27 cellular contexts compared by ENCODE assay signal in genomic region chr7:52091101-52091500, GRCh38.
"Had no signal": no experiment of that assay in that cellular context is flagged by ENCODE, and none has a peak within 500 bp of the region (broad histone marks: within the 10 kb centered on the region; RNA-seq: fewer than 3 reads in every experiment).

No MANE protein-coding gene starts in this region.

- FAIRE-seq: keratinocyte had no signal

- H3K9me3 ChIP-seq: left lung, lower lobe of right lung, ovary, right atrium auricular region, right lobe of liver, stomach, testis, thyroid gland, transverse colon, upper lobe of left lung, vagina had no signal

- ATAC-seq: left cardiac atrium; left lung; lower lobe of right lung; naive thymus-derived CD8-positive, alpha-beta T cell; right lobe of liver; stimulated activated naive B cell treated with anti-CD40 and anti-IgM and Interleukin-4, amounts not matched to agents 10 μg/mL and 1 μg/mL and 100 μg/mL, for 72 hours; stimulated activated naive CD8-positive, alpha-beta T cell treated with anti-CD3 and anti-CD28 coated beads, Interleukin-15, Interleukin-2, amounts not matched to agents 100 U/mL and 50 U/mL, for 24 hours had no signal

- H3K36me3 Mint-ChIP-seq: naive thymus-derived CD8-positive, alpha-beta T cell; stimulated activated naive B cell treated with anti-CD40 and anti-IgM and Interleukin-4, amounts not matched to agents 10 μg/mL and 1 μg/mL and 100 μg/mL, for 72 hours had no signal

- H3K27me3 ChIP-seq: ovary, right atrium auricular region, right lobe of liver, testis, thyroid gland, transverse colon, upper lobe of left lung, vagina had no signal

- H3K4me1 Mint-ChIP-seq: stimulated activated naive B cell treated with anti-CD40 and anti-IgM and Interleukin-4, amounts not matched to agents 10 μg/mL and 1 μg/mL and 100 μg/mL, for 72 hours had no signal

- H3K27ac Mint-ChIP-seq: naive thymus-derived CD8-positive, alpha-beta T cell; nephron; progenitor cell of endocrine pancreas; stimulated activated naive B cell treated with anti-CD40 and anti-IgM and Interleukin-4, amounts not matched to agents 10 μg/mL and 1 μg/mL and 100 μg/mL, for 72 hours had no signal

- H3K36me3 ChIP-seq: left lung, lower lobe of right lung, ovary, right atrium auricular region, right lobe of liver, stomach, thyroid gland, transverse colon, upper lobe of left lung, vagina had no signal

- H3K27ac ChIP-seq: left lung, lower lobe of right lung, ovary, right atrium auricular region, right lobe of liver, stomach, testis, thyroid gland, transverse colon, upper lobe of left lung, vagina had no signal

- H3K4me1 ChIP-seq: left lung, lower lobe of right lung, right atrium auricular region, right lobe of liver, testis, transverse colon, upper lobe of left lung, vagina had no signal

- H3K4me3 Mint-ChIP-seq: naive thymus-derived CD8-positive, alpha-beta T cell; nephron; neural crest cell; stimulated activated naive B cell treated with anti-CD40 and anti-IgM and Interleukin-4, amounts not matched to agents 10 μg/mL and 1 μg/mL and 100 μg/mL, for 72 hours had no signal

- DNase-seq: hippocampal formation; kidney glomerular epithelial cell; left cardiac atrium; left lung; lower lobe of right lung; mesendoderm; midbrain; naive thymus-derived CD8-positive, alpha-beta T cell; ovary; right lobe of liver; stimulated activated CD4-positive, alpha-beta T cell treated with anti-CD3 and anti-CD28 coated beads, Interleukin-12 subunit alpha, Interleukin-12 subunit beta, amount 100 ng/mL, for 4 hours; stimulated activated CD4-positive, alpha-beta T cell treated with anti-CD3 and anti-CD28 coated beads, Interleukin-15, amount 100 ng/mL, for 24 hours; stimulated activated CD4-positive, alpha-beta T cell treated with anti-CD3 and anti-CD28 coated beads, Interleukin-2, amount 100 ng/mL, for 24 hours; stimulated activated CD4-positive, alpha-beta T cell treated with anti-CD3 and anti-CD28 coated beads, Interleukin-4, amount 100 ng/mL, for 1 hour; stimulated activated naive B cell treated with anti-CD40 and anti-IgM and Interleukin-4, amounts not matched to agents 10 μg/mL and 1 μg/mL and 100 μg/mL, for 72 hours; stimulated activated naive CD8-positive, alpha-beta T cell treated with anti-CD3 and anti-CD28 coated beads, Interleukin-15, Interleukin-2, amounts not matched to agents 100 U/mL and 50 U/mL, for 24 hours; stomach; testis; thyroid gland; transverse colon; upper lobe of left lung had no signal

- H3K4me3 ChIP-seq: left lung, lower lobe of right lung, ovary, right atrium auricular region, right lobe of liver, stomach, testis, thyroid gland, transverse colon, upper lobe of left lung, vagina had no signal

- H3K27me3 Mint-ChIP-seq: stimulated activated naive B cell treated with anti-CD40 and anti-IgM and Interleukin-4, amounts not matched to agents 10 μg/mL and 1 μg/mL and 100 μg/mL, for 72 hours had no signal
